In the genomic region with DNA sequence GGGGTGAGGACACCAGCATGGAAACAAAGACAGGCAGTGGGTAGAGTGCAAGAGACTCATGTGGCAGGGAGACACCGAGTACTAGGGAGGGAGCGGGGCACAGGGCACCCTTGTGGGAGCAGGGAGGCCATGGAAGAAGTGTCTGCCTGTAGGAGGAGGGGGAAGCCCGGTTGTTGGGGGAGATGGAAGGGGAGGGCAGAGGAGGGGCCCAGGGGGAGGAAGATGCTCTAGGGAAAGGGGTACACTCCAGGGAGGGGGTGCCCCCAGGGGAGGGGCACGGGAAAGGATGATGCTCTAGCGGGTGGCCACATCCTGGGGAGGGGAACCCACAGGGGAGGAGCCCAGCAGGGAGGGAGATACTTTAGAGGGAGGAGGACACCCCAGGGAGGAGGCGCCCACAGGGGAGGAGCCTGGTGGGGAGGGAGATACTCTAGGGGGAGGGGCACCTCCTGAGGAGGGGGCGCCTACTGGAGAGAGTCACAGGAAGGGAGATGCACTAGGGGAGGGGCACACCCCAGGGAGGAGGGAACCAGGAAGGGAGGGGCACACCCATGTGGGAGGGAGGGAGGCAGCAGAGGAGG, we compare ENCODE assay signal across 10 cellular contexts. TPM values are rescaled to one million over a fixed set of nuclear protein-coding genes. Genes with fewer than 3 reads are reported as not detected.
DNase-seq lines count a peak whose midpoint lies in the region; ATAC-seq and TF ChIP-seq lines count a peak whose summit lies in the region.
"Had no signal": no experiment of that assay in that cellular context is flagged by ENCODE, and none has a peak within 500 bp of the region (broad histone marks: within the 10 kb centered on the region; RNA-seq: fewer than 3 reads in every experiment).

No MANE protein-coding gene starts in this region.

- H3K27ac ChIP-seq in HCT116 (ENCODE audit: low read depth, low read length) (no peak overlapping the region), right cardiac atrium (ENCODE audit: low read length) (no peak overlapping the region)

- H2AFZ ChIP-seq in HCT116 (ENCODE audit: low read depth, low read length, poor library complexity, severe bottlenecking), result no peak overlapping the region

- peaks cover 7% of the 10 kb centered on the region for H3K9me3 Mint-ChIP-seq in mesothelial cell of epicardium
- H3K9me3 Mint-ChIP-seq in glutamatergic neuron (ENCODE audit: unreplicated experiment), result peaks cover 5% of the 10 kb centered on the region

- no peaks in the 10 kb centered on the region for H3K79me2 ChIP-seq in HCT116 (ENCODE audit: insufficient read depth, low read length)

- H4K20me1 ChIP-seq in HCT116 (ENCODE audit: insufficient read depth), result no peaks in the 10 kb centered on the region

- CTCF ChIA-PET in HCT116 (lab: Charles Lee), result no interaction called here

- no peaks in the 10 kb centered on the region for H3K27me3 Mint-ChIP-seq in mesothelial cell of epicardium (ENCODE audit: low read depth)
- no peaks in the 10 kb centered on the region for H3K27me3 Mint-ChIP-seq in glutamatergic neuron (ENCODE audit: unreplicated experiment)

- WGBS in right cardiac atrium, result 56% methylated on average over 7 of the region's 7 CpGs

- H3K9me3 ChIP-seq in HCT116 (ENCODE audit: control insufficient read depth in 1 of 2, insufficient read depth in 1 of 2, low read depth in 1 of 2, low read length in 2 of 2) (no peaks in the 10 kb centered on the region), right cardiac atrium (ENCODE audit: control insufficient read depth, low read length) (no peaks in the 10 kb centered on the region)

- no peak for DNase-seq in HCT116 (ENCODE audit: low read depth, low spot score)
- DNase-seq in activated CD8-positive, alpha-beta memory T cell treated with anti-CD3 and anti-CD28 coated beads, Interleukin-2, amount 50 U/mL, for 48 hours, result peak; percentile 71
- DNase-seq in right cardiac atrium, result peak in 2 of 3 donors; percentile 16 to 54
- peak; percentile 54 for DNase-seq in stimulated activated CD8-positive, alpha-beta memory T cell treated with anti-CD3 and anti-CD28 coated beads, Interleukin-15, amount 100 ng/mL, for 1 hour (ENCODE audit: low read depth)
- no peak for DNase-seq in mesothelial cell of epicardium (ENCODE audit: low spot score in 2 of 2, unreplicated experiment in 2 of 2)
- no peak for DNase-seq in inferior parietal cortex (ENCODE audit: extremely low spot score)
- DNase-seq in glutamatergic neuron, result no peak
- DNase-seq: substantia nigra had no signal

- H3K36me3 Mint-ChIP-seq in mesothelial cell of epicardium (peaks cover 14% of the 10 kb centered on the region), glutamatergic neuron (ENCODE audit: unreplicated experiment) (peaks cover 6% of the 10 kb centered on the region)

- no peaks in the 10 kb centered on the region for H3K27me3 ChIP-seq in HCT116 (ENCODE audit: insufficient read depth, low read length)
- H3K27me3 ChIP-seq in right cardiac atrium (ENCODE audit: control insufficient read depth, insufficient read depth), result no peaks in the 10 kb centered on the region

- no peak overlapping the region for H3K27ac Mint-ChIP-seq in mesothelial cell of epicardium
- H3K27ac Mint-ChIP-seq in glutamatergic neuron (ENCODE audit: unreplicated experiment), result no peak overlapping the region

- H3K36me3 ChIP-seq in HCT116 (ENCODE audit: control insufficient read depth in 1 of 2, insufficient read depth in 2 of 2, low read length in 2 of 2), result no peaks in the 10 kb centered on the region

- RAD21 ChIA-PET in HCT116 (lab: Charles Lee; ENCODE audit: low non-redundant PET in 1 of 2, low total read pairs in 2 of 2, uncharacterized antibody in 2 of 2, unreplicated experiment in 2 of 2), result no interaction called here

- no peaks in the 10 kb centered on the region for H3K9me2 ChIP-seq in HCT116 (ENCODE audit: insufficient read depth)

- intact Hi-C loops in HCT116 (cut with micrococcal nuclease), result no loop called here
- intact Hi-C loops in right cardiac atrium (cut with DNase I), result no loop called here

- no peak overlapping the region for H3K9ac ChIP-seq in HCT116 (ENCODE audit: low read length)

- no peak for TF ChIP-seq POLR2A in HCT116 (IDR thresholded peaks at IDR 0.05; ENCODE audit: borderline replicate concordance, extremely low read depth, insufficient read depth, insufficient read length)

- TF ChIP-seq CTCF in HCT116 (IDR thresholded peaks at IDR 0.05 in 2 of 3, conservative IDR thresholded peaks at IDR 0.05 in 1 of 3; ENCODE audit: borderline replicate concordance in 1 of 3, insufficient read depth in 1 of 3, low read depth in 2 of 3, low read length in 2 of 3), result no peak
- no peak for TF ChIP-seq CTCF in mesothelial cell of epicardium (IDR thresholded peaks at IDR 0.05; ENCODE audit: unreplicated experiment)
- TF ChIP-seq CTCF in glutamatergic neuron (IDR thresholded peaks at IDR 0.05; ENCODE audit: partially characterized antibody, unreplicated experiment), result no peak

- H3K4me3 Mint-ChIP-seq in mesothelial cell of epicardium (no peak overlapping the region), glutamatergic neuron (ENCODE audit: unreplicated experiment) (no peak overlapping the region)

- H3K4me1 Mint-ChIP-seq in mesothelial cell of epicardium, result no peaks in the 10 kb centered on the region
- no peaks in the 10 kb centered on the region for H3K4me1 Mint-ChIP-seq in glutamatergic neuron (ENCODE audit: low read depth, unreplicated experiment)

- ATAC-seq in HCT116 (peak; percentile 50; the same call in 1 of the 2 replicates), right cardiac atrium (peak; percentile 49 to 51), GM19035 (IDR thresholded peaks at IDR 0.05; ENCODE audit: unreplicated experiment) (no peak)

- no peak overlapping the region for H3K4me2 ChIP-seq in HCT116 (ENCODE audit: low read length)

- H3K4me1 ChIP-seq in HCT116 (ENCODE audit: control insufficient read depth in 1 of 2, insufficient read depth in 2 of 2, low read length in 2 of 2) (no peaks in the 10 kb centered on the region), right cardiac atrium (ENCODE audit: control insufficient read depth, insufficient read depth, low read length) (no peaks in the 10 kb centered on the region)

- TF ChIP-seq RAD21 in HCT116 (IDR thresholded peaks at IDR 0.05; ENCODE audit: low read depth), result no peak

- POLR2A ChIA-PET in HCT116 (lab: Charles Lee), result no interaction called here

- no peak overlapping the region for H3K4me3 ChIP-seq in HCT116 (replicated peaks in 1 of 2; ENCODE audit: low read depth in 1 of 2, low read length in 2 of 2)
- H3K4me3 ChIP-seq in right cardiac atrium (ENCODE audit: low read length), result no peak overlapping the region

- BruUV-seq in HCT116 (replicated peaks; lab: Mats Ljungman, UMichigan), result no TSS peak

TF ChIP-seq in HCT116, 20 proteins besides CTCF, POLR2A, EP300 and RAD21:
- no peak for TF ChIP-seq SRF (IDR thresholded peaks at IDR 0.05; ENCODE audit: low read depth)
- TF ChIP-seq, protein P1, sequence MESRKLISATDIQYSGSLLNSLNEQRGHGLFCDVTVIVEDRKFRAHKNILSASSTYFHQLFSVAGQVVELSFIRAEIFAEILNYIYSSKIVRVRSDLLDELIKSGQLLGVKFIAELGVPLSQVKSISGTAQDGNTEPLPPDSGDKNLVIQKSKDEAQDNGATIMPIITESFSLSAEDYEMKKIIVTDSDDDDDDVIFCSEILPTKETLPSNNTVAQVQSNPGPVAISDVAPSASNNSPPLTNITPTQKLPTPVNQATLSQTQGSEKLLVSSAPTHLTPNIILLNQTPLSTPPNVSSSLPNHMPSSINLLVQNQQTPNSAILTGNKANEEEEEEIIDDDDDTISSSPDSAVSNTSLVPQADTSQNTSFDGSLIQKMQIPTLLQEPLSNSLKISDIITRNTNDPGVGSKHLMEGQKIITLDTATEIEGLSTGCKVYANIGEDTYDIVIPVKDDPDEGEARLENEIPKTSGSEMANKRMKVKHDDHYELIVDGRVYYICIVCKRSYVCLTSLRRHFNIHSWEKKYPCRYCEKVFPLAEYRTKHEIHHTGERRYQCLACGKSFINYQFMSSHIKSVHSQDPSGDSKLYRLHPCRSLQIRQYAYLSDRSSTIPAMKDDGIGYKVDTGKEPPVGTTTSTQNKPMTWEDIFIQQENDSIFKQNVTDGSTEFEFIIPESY (IDR thresholded peaks at IDR 0.05; ENCODE audit: extremely low read depth, insufficient replicate concordance, low read length), result no peak
TF ChIP-seq in HCT116: peak in this region for 0.

RNA-seq across cellular contexts. Expression of gene CPAMD8, which starts 24.9 kb away (rescaled TPM):
- total RNA-seq in HCT116 (2021; ENCODE audit: unreplicated experiment) (0.20 TPM), right cardiac atrium (10 to 100 TPM in 1 of 4 donors, 1 to 10 TPM in 3; 2.4 to 11.8 (median 8.0) TPM), mesothelial cell of epicardium (38.8 to 43.0 TPM (median 40.9 TPM) in 3 replicates), glutamatergic neuron (ENCODE audit: unreplicated experiment) (15.4 TPM)
- polyA plus RNA-seq in HCT116 (2012), result 0.03 and 0.22 TPM in 2 replicates
- polyA plus RNA-seq in right cardiac atrium, result 19.7 TPM
- total RNA-seq: Daoy had no signal

Comparison
In these comparisons a context has a peak if more than half of its experiments do, and no peak if none do; other contexts are left out.
1. DNase-seq: peak in activated CD8-positive, alpha-beta memory T cell treated with anti-CD3 and anti-CD28 coated beads, Interleukin-2, amount 50 U/mL, for 48 hours (single experiment), right cardiac atrium (2 of 3) and stimulated activated CD8-positive, alpha-beta memory T cell treated with anti-CD3 and anti-CD28 coated beads, Interleukin-15, amount 100 ng/mL, for 1 hour (single experiment); none in HCT116 (single experiment), mesothelial cell of epicardium (0 of 2), inferior parietal cortex (single experiment) and glutamatergic neuron (single experiment).